Comparison of ENCODE assay signal across 8 cellular contexts in the genomic region with DNA sequence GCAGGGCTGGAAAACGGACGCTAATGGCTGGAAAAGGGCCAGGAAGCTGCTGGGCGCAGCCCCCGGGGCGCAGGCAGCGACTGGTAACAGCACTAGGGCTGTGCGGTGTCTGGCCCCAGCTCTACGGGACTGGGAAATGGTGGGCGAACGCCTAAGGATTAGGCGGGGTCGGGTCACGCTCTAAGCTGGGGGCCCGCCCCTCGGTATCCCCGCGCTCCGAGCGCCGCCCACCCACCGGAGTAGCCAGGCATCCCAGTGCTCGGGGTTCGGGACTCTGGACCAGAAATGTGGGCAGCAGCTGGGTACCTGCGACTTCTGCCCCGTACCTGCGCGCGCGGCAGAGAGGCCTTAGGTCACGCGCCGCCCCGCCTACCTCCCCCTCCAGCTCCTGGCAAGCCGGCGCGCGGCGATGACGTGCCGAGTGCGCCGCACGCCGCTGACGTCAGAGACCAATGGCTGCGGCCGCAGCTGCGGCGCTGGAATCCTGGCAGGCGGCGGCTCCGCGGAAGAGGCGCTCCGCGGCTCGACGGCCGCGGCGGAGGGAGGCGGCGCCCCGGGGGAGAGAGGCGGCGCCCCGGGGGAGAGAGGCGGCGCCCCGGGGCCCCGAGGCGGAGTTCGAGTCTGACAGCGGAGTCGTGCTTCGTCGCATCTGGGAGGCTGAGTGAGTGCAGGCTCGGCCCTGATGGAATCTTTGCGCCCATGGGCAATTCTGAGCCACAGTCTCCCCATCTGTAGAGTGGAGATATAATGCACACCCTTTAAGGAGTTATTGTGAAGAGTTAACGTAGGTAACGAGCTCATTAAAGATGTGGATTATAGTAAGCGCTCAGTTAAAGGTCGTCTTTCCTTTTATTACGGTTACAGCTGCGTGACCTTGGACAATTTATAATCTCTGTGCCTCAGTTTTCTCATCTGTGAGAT. TPM values are rescaled to one million over a fixed set of nuclear protein-coding genes. Genes with fewer than 3 reads are reported as not detected.
A peak's percentile ranks its signal among the peaks of the same experiment; 100 is the strongest.
DNase-seq lines count a peak whose midpoint lies in the region; ATAC-seq and TF ChIP-seq lines count a peak whose summit lies in the region.

Gene HPS4, minus strand, starts transcription at position 345 of the 921 bp plus-strand sequence. CDS start 2,021 bp downstream, outside the sequence.
Gene SRRD, plus strand, starts transcription at position 439 of the 921 bp plus-strand sequence. Its CDS starts 14 bp downstream, at position 453.

- in situ Hi-C loops in HAP-1 (cut with MboI; ENCODE audit: low sequenced_read_pairs) = no loop called here

- no peaks in the 10 kb centered on the region for H3K9me3 ChIP-seq in HAP-1
- no peaks in the 10 kb centered on the region for H3K9me3 ChIP-seq in MM.1S (replicated peaks; ENCODE audit: insufficient read depth, low read length)
- no peaks in the 10 kb centered on the region for H3K9me3 ChIP-seq in SJSA1 (replicated peaks)
- no peaks in the 10 kb centered on the region for H3K9me3 ChIP-seq in gastroesophageal sphincter
- H3K9me3 ChIP-seq in neutrophil = no peaks in the 10 kb centered on the region

- H3K27me3 ChIP-seq in HAP-1 (ENCODE audit: low read depth) (no peaks in the 10 kb centered on the region), MM.1S (replicated peaks; ENCODE audit: insufficient read depth, low read length) (no peaks in the 10 kb centered on the region), SJSA1 (replicated peaks) (no peaks in the 10 kb centered on the region), gastroesophageal sphincter (no peaks in the 10 kb centered on the region), neutrophil (no peaks in the 10 kb centered on the region)

- H3K4me3 ChIP-seq in HAP-1 = peak within 1 kb of the TSS; percentile 98
- H3K4me3 ChIP-seq in MM.1S (ENCODE audit: low read length) = peak within 1 kb of the TSS; percentile 86
- peak within 1 kb of the TSS; percentile 96 for H3K4me3 ChIP-seq in SJSA1
- H3K4me3 ChIP-seq in gastroesophageal sphincter = peak within 1 kb of the TSS; percentile 88 to 99
- peak within 1 kb of the TSS; percentile 88 to 89 for H3K4me3 ChIP-seq in neutrophil (ENCODE audit: low read depth in 1 of 2, low read length in 1 of 2)

- peak; percentile 83 to 87 for TF ChIP-seq POLR2A in gastroesophageal sphincter (IDR thresholded peaks at IDR 0.05)

- no peaks in the 10 kb centered on the region for H3K9me2 ChIP-seq in MM.1S (replicated peaks; ENCODE audit: insufficient read depth, low read length)

- TF ChIP-seq EP300 in gastroesophageal sphincter (IDR thresholded peaks at IDR 0.05) = no peak

- H3K36me3 ChIP-seq in HAP-1 (replicated peaks) (peaks cover 37% of the 10 kb centered on the region), MM.1S (replicated peaks; ENCODE audit: insufficient read depth, low read length) (0 out of 2 replicates have a peak, but pooled peaks cover 2% of the 10 kb centered on the region), SJSA1 (peaks cover 53% of the 10 kb centered on the region), gastroesophageal sphincter (peaks cover 0 to 45% of the 10 kb centered on the region in 2 donors), neutrophil (peaks cover 14% of the 10 kb centered on the region)

- H2AFZ ChIP-seq in MM.1S (ENCODE audit: low read length) = peak within 1 kb of the TSS; percentile 69

- WGBS in gastroesophageal sphincter (ENCODE audit: low coverage in 1 of 2), 2 donors = 2 to 7% methylated on average over 5 to 20 of the region's 85 CpGs

- peak within 1 kb of the TSS; percentile 92 for H3K9ac ChIP-seq in MM.1S (ENCODE audit: low read length)

- DNase-seq in ELR (ENCODE audit: low read depth) = peak; percentile 92
- peak; percentile 81 to 91 for DNase-seq in HAP-1 (ENCODE audit: low spot score in 2 of 2)
- peak; percentile 96 for DNase-seq in MM.1S
- peak; percentile 86 to 94 for DNase-seq in SJSA1 (ENCODE audit: low read depth in 1 of 2, low spot score in 2 of 2)
- peak; percentile 80 to 88 (median 84) for DNase-seq in activated naive CD4-positive, alpha-beta T cell (lab: John Stamatoyannopoulos, UW)
- peak; percentile 34 to 94 (median 74) for DNase-seq in substantia nigra (lab: John Stamatoyannopoulos, UW)

- TF ChIP-seq CTCF in MM.1S (IDR thresholded peaks at IDR 0.05; ENCODE audit: low read length) = no peak
- peak in 1 of 4 experiments; percentile 7 for TF ChIP-seq CTCF in gastroesophageal sphincter (IDR thresholded peaks at IDR 0.05)
- TF ChIP-seq CTCF in neutrophil (IDR thresholded peaks at IDR 0.05) = peak; percentile 35

- H3K27ac ChIP-seq in MM.1S (ENCODE audit: low read length) (peak within 1 kb of the TSS; percentile 79), SJSA1 (peak within 1 kb of the TSS; percentile 89), gastroesophageal sphincter (peak within 1 kb of the TSS; percentile 80 to 95 (median 94)), neutrophil (peak within 1 kb of the TSS; percentile 86), substantia nigra (ENCODE audit: low read depth, low read length, poor library complexity, severe bottlenecking) (peak within 1 kb of the TSS; percentile 91)

- H3K79me2 ChIP-seq in MM.1S (ENCODE audit: low read length) = peaks cover 74% of the 10 kb centered on the region

- peaks cover 22% of the 10 kb centered on the region for H3F3A ChIP-seq in MM.1S (ENCODE audit: insufficient read depth, low read length)

- H3K4me1 ChIP-seq in HAP-1 (peaks cover 48% of the 10 kb centered on the region), MM.1S (ENCODE audit: low read length) (peaks cover 51% of the 10 kb centered on the region), SJSA1 (replicated peaks) (peaks cover 14% of the 10 kb centered on the region), gastroesophageal sphincter (peaks cover 13 to 71% (median 39%) of the 10 kb centered on the region in 3 donors), neutrophil (ENCODE audit: control insufficient read depth in 1 of 2, insufficient read depth in 1 of 2, low read depth in 1 of 2, low read length in 1 of 2) (peaks cover 45 to 46% of the 10 kb centered on the region in 2 experiments)

- peak; percentile 94 for ATAC-seq in gastroesophageal sphincter

- H3K4me2 ChIP-seq in MM.1S (ENCODE audit: low read depth, low read length) = peak within 1 kb of the TSS; percentile 95

- H4K20me1 ChIP-seq in MM.1S (ENCODE audit: insufficient read depth, low read length) = no peaks in the 10 kb centered on the region

RNA-seq across cellular contexts. Expression of gene HPS4, which starts in this region (rescaled TPM):
- total RNA-seq in SJSA1 (2014; rRNA removed; shearing (Covaris generic)) = 28.9 and 29.5 TPM in 2 replicates
- 10 to 100 TPM; 11.2 to 34.7 (median 20.3) TPM for total RNA-seq in gastroesophageal sphincter

RNA-seq across cellular contexts. Expression of gene SRRD, which starts in this region (rescaled TPM):
- 39.6 and 76.4 TPM in 2 replicates for total RNA-seq in SJSA1 (2014; rRNA removed; shearing (Covaris generic))
- total RNA-seq in gastroesophageal sphincter = 10 to 100 TPM; 16.7 to 30.0 (median 23.5) TPM

Comparison
In these comparisons a context has a peak if more than half of its experiments do, and no peak if none do; other contexts are left out.
1. Peak in every context shown above with its lines: DNase-seq, ATAC-seq, H3K4me3 ChIP-seq and H3K27ac ChIP-seq.